12 cellular contexts compared by ENCODE assay signal in the genomic region with DNA sequence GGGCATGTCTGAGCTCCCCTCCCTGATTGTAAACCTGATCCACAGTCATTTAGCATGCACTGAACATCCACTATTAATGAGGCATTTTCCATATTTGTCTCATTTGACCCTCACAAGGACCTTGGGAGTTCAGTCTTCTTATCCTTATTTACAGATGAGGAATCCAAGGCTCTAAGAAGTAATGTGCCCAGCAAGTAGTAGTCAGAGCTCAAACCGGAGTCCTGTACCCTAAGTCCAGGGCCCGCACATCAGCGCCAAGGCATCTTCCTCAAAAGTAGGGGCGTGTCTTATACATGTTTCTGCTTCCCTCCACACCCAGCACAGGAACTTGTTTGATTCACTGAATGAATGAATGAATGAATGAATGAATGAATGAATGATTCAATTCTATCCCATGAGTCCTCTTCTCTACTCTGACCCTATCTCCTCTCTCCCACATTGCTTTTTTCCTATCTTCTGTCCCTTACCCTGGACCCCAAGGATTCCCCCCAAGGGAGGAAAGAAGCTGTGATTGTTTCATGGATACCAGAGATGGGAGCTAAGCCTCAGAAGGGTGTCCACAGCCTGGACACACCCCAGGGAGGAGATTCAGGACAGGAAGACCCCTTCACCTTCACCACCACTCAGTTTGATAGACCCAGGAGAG. TPM values are rescaled to one million over a fixed set of nuclear protein-coding genes. Genes with fewer than 3 reads are reported as not detected.
DNase-seq lines count a peak whose midpoint lies in the region; ATAC-seq and TF ChIP-seq lines count a peak whose summit lies in the region.
"Had no signal": no experiment of that assay in that cellular context is flagged by ENCODE, and none has a peak within 500 bp of the region (broad histone marks: within the 10 kb centered on the region; RNA-seq: fewer than 3 reads in every experiment).

No MANE protein-coding gene starts in this region.

- H3K27ac ChIP-seq in HEK293 (ENCODE audit: extremely low read depth, low read depth, low read length), result no peak overlapping the region
- peak overlapping the region; percentile 39 to 87 for H3K27ac ChIP-seq in coronary artery
- no peak overlapping the region for H3K27ac ChIP-seq in dorsolateral prefrontal cortex
- no peak overlapping the region for H3K27ac ChIP-seq in CD4-positive, alpha-beta memory T cell (ENCODE audit: low read depth, low read length)

- H3K27me3 ChIP-seq in dorsolateral prefrontal cortex, result peaks cover 0 to 11% (median 0%) of the 10 kb centered on the region in 45 donors
- no peaks in the 10 kb centered on the region for H3K27me3 ChIP-seq in CD4-positive, alpha-beta memory T cell (ENCODE audit: insufficient read depth, low read length)

- H3K4me3 Mint-ChIP-seq in nephron, result peak overlapping the region in 1 of 3 experiments; percentile 43
- H3K4me3 Mint-ChIP-seq in CD4-positive, alpha-beta memory T cell, result no peak overlapping the region
- H3K4me3 Mint-ChIP-seq: B cell; stimulated activated naive CD8-positive, alpha-beta T cell treated with anti-CD3 and anti-CD28 coated beads, Interleukin-15, amount 100 ng/mL, for 72 hours had no signal

- no peaks in the 10 kb centered on the region for H3K36me3 Mint-ChIP-seq in nephron (ENCODE audit: low read depth)
- H3K36me3 Mint-ChIP-seq in CD4-positive, alpha-beta memory T cell, result no peaks in the 10 kb centered on the region

- peaks cover 24% of the 10 kb centered on the region for H3K4me1 Mint-ChIP-seq in nephron
- H3K4me1 Mint-ChIP-seq in CD4-positive, alpha-beta memory T cell, result no peaks in the 10 kb centered on the region
- H3K4me1 Mint-ChIP-seq: B cell had no signal

- peak overlapping the region; percentile 53 to 92 (median 90) for H3K27ac Mint-ChIP-seq in nephron
- H3K27ac Mint-ChIP-seq in CD4-positive, alpha-beta memory T cell, result no peak overlapping the region
- H3K27ac Mint-ChIP-seq: B cell had no signal

- peaks cover 17% of the 10 kb centered on the region for H3K4me1 ChIP-seq in HEK293 (ENCODE audit: control insufficient read depth, insufficient read depth, low read length)
- H3K4me1 ChIP-seq in CD4-positive, alpha-beta memory T cell (ENCODE audit: insufficient read depth, low read length), result no peaks in the 10 kb centered on the region

- no peak for ATAC-seq in GM19463 (IDR thresholded peaks at IDR 0.05; ENCODE audit: unreplicated experiment)
- ATAC-seq: stimulated activated naive CD8-positive, alpha-beta T cell treated with anti-CD3 and anti-CD28 coated beads, Interleukin-15, amount 100 ng/mL, for 72 hours had no signal

- H3K4me3 ChIP-seq in HEK293 (ENCODE audit: low read depth, low read length), result no peak overlapping the region
- peak overlapping the region; percentile 22 for H3K4me3 ChIP-seq in coronary artery
- no peak overlapping the region for H3K4me3 ChIP-seq in dorsolateral prefrontal cortex
- H3K4me3 ChIP-seq in CD4-positive, alpha-beta memory T cell (ENCODE audit: low read length in 2 of 2), result no peak overlapping the region

- no peaks in the 10 kb centered on the region for H3K9me3 ChIP-seq in HEK293 (ENCODE audit: control insufficient read depth, insufficient read depth, low read depth, low read length)
- H3K9me3 ChIP-seq in CD4-positive, alpha-beta memory T cell (ENCODE audit: control insufficient read depth in 1 of 2, low read length in 2 of 2), result no peaks in the 10 kb centered on the region

- no peak for TF ChIP-seq CTCF in HEK293 (tag by site-specific recombination; IDR thresholded peaks at IDR 0.05)
- TF ChIP-seq CTCF in coronary artery (IDR thresholded peaks at IDR 0.05), result no peak
- no peak for TF ChIP-seq CTCF in nephron (IDR thresholded peaks at IDR 0.05; ENCODE audit: unreplicated experiment in 3 of 3)
- TF ChIP-seq CTCF in dorsolateral prefrontal cortex (IDR thresholded peaks at IDR 0.05 in 54 of 56, conservative IDR thresholded peaks at IDR 0.05 in 2 of 56; ENCODE audit: low read depth in 1 of 56, partially characterized antibody in 56 of 56), result no peak

- CTCF ChIA-PET in HEK293 (lab: Yijun Ruan, JAX) (interaction anchor here (0.8 to 2.1 kb wide), 4 partner anchors 19 to 682 kb away, joined by 3 to 19 read pairs (median 7); no protein-coding TSS in a partner anchor), HEK293T (lab: Yijun Ruan, JAX) (interaction anchor here (0.6 kb wide), 1 partner anchor 14 kb away, joined by 6 read pairs; no protein-coding TSS in a partner anchor)
- CTCF ChIA-PET in CD4-positive, alpha-beta memory T cell (lab: Charles Lee; ENCODE audit: partially characterized antibody), result interaction anchor here (1.0 kb wide), 1 partner anchor 54 kb away, joined by 4 read pairs; no protein-coding TSS in a partner anchor

- peaks cover 7% of the 10 kb centered on the region for H3K27me3 Mint-ChIP-seq in nephron (ENCODE audit: low read depth)
- H3K27me3 Mint-ChIP-seq in CD4-positive, alpha-beta memory T cell, result peaks cover 5 to 11% of the 10 kb centered on the region in 2 donors

- DNase-seq in A172 (ENCODE audit: low spot score) (peak; percentile 75), coronary artery (ENCODE audit: low spot score) (no peak), dorsolateral prefrontal cortex (no peak), HEK293T (ENCODE audit: extremely low spot score) (no peak)
- no peak for DNase-seq in CD4-positive, alpha-beta memory T cell
- DNase-seq: NCI-H1694; stimulated activated CD4-positive, alpha-beta T cell treated with anti-CD3 and anti-CD28 coated beads, Interleukin-4, amount 100 ng/mL, for 4 hours; stimulated activated naive CD8-positive, alpha-beta T cell treated with anti-CD3 and anti-CD28 coated beads, Interleukin-15, amount 100 ng/mL, for 72 hours had no signal

- no peaks in the 10 kb centered on the region for H3K9me3 Mint-ChIP-seq in nephron
- H3K9me3 Mint-ChIP-seq in CD4-positive, alpha-beta memory T cell, result no peaks in the 10 kb centered on the region
- H3K9me3 Mint-ChIP-seq: stimulated activated naive CD8-positive, alpha-beta T cell treated with anti-CD3 and anti-CD28 coated beads, Interleukin-15, amount 100 ng/mL, for 72 hours had no signal

- intact Hi-C loops in dorsolateral prefrontal cortex (cut with DNase I), result no loop called here
- intact Hi-C loops in CD4-positive, alpha-beta memory T cell (cut with micrococcal nuclease), result no loop called here

- POLR2A ChIA-PET in HEK293 (lab: Yijun Ruan, JAX), result interaction anchor here (0.6 to 4.1 kb wide), 8 partner anchors 14 to 53 kb away, joined by 3 to 71 read pairs (median 4); a partner anchor contains a TSS
- POLR2A ChIA-PET in HEK293T (lab: Yijun Ruan, JAX), result interaction anchor here (0.7 to 1.3 kb wide), 5 partner anchors 11 to 23 kb away, joined by 3 to 4 read pairs (median 3); no protein-coding TSS in a partner anchor
- POLR2A ChIA-PET in CD4-positive, alpha-beta memory T cell (lab: Charles Lee; ENCODE audit: partially characterized antibody), result interaction anchor here (0.8 kb wide), 1 partner anchor 11 kb away, joined by 3 read pairs; no protein-coding TSS in a partner anchor

- H3K36me3 ChIP-seq in HEK293 (ENCODE audit: control insufficient read depth in 2 of 2, insufficient read depth in 1 of 2, low read length in 2 of 2), result no peaks in the 10 kb centered on the region
- no peaks in the 10 kb centered on the region for H3K36me3 ChIP-seq in CD4-positive, alpha-beta memory T cell (ENCODE audit: insufficient read depth, low read length)

TF ChIP-seq in HEK293, 187 proteins besides CTCF, POLR2A, EP300 and RAD21 (continues in another document):
- TF ChIP-seq, protein P1, sequence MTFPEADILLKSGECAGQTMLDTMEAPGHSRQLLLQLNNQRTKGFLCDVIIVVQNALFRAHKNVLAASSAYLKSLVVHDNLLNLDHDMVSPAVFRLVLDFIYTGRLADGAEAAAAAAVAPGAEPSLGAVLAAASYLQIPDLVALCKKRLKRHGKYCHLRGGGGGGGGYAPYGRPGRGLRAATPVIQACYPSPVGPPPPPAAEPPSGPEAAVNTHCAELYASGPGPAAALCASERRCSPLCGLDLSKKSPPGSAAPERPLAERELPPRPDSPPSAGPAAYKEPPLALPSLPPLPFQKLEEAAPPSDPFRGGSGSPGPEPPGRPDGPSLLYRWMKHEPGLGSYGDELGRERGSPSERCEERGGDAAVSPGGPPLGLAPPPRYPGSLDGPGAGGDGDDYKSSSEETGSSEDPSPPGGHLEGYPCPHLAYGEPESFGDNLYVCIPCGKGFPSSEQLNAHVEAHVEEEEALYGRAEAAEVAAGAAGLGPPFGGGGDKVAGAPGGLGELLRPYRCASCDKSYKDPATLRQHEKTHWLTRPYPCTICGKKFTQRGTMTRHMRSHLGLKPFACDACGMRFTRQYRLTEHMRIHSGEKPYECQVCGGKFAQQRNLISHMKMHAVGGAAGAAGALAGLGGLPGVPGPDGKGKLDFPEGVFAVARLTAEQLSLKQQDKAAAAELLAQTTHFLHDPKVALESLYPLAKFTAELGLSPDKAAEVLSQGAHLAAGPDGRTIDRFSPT (tag by site-specific recombination; IDR thresholded peaks at IDR 0.05), result no peak

TF ChIP-seq in HEK293T, 16 proteins besides CTCF, POLR2A, EP300 and RAD21:
- TF ChIP-seq TARDBP (IDR thresholded peaks at IDR 0.05) (no peak), ZNF384 (IDR thresholded peaks at IDR 0.05) (no peak), HDGF (IDR thresholded peaks at IDR 0.05; ENCODE audit: borderline replicate concordance) (no peak), L3MBTL2 (conservative IDR thresholded peaks at IDR 0.05) (no peak)

RNA-seq across cellular contexts. Expression of a gene that starts 21.8 kb away (rescaled TPM):
- total RNA-seq in A172 (2014; rRNA removed; shearing (Covaris generic)), result 287 and 407 TPM in 2 replicates
- 1 to 10 TPM in 10 of 120 experiments, under 1 TPM in 42, not detected in 68; 0.18 to 2.7 (median 0.59) TPM for total RNA-seq in dorsolateral prefrontal cortex
- total RNA-seq in CD4-positive, alpha-beta memory T cell, result under 1 TPM; 0.29 to 0.91 TPM
- polyA plus RNA-seq in CD4-positive, alpha-beta memory T cell, result 1 to 10 TPM in 1 of 2 donors, under 1 TPM in 1; 0.36 to 1.1 TPM

RNA-seq across cellular contexts. Expression of a gene that starts 22.2 kb away (rescaled TPM):
- 1,324 and 2,186 TPM in 2 replicates for total RNA-seq in A172 (2014; rRNA removed; shearing (Covaris generic))
- 1 to 10 TPM in 54 of 120 experiments, under 1 TPM in 47, not detected in 19; 0.32 to 3.8 (median 1.0) TPM for total RNA-seq in dorsolateral prefrontal cortex
- 1 to 10 TPM; 7.4 TPM for total RNA-seq in CD4-positive, alpha-beta memory T cell
- 1 to 10 TPM; 4.2 to 6.2 TPM for polyA plus RNA-seq in CD4-positive, alpha-beta memory T cell

Comparison
In these comparisons a context has a peak if more than half of its experiments do, and no peak if none do; other contexts are left out.
1. H3K27ac ChIP-seq: peak in coronary artery (2 of 2); none in HEK293 (single experiment), dorsolateral prefrontal cortex (0 of 59) and CD4-positive, alpha-beta memory T cell (single experiment).
2. H3K27ac Mint-ChIP-seq: peak in nephron (3 of 3); none in CD4-positive, alpha-beta memory T cell (0 of 7).
3. RNA of a gene that starts 21.8 kb away (total RNA-seq): 287 to 407 TPM in A172; 0.29 to 0.91 TPM in CD4-positive, alpha-beta memory T cell and 0.18 to 2.7 TPM in dorsolateral prefrontal cortex; every median in the first group is over 10 times any median in the second.
4. RNA of a gene that starts 22.2 kb away (total RNA-seq): 1,324 to 2,186 TPM in A172; 7.4 TPM in CD4-positive, alpha-beta memory T cell and 0.32 to 3.8 TPM in dorsolateral prefrontal cortex; every median in the first group is over 100 times any median in the second.